In the genomic region with DNA sequence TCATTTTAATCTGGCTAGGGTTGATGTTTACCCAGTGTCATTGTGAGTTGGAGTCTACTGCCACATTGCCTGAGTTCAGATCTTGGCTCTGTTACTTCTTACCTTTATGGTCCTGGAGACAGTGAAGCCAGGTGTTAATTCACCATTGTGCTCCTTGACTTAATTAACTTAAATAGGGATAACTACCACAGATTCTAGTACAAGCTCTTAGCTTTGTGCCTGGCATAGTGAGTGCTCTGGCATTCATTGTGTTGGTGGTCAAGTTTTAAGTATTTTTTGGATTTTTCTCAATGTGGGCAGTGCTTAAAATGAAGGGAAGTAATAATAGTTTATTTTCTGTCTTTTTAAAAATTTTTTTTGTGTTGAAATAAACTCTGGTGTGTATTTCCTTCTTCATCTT, we compare ENCODE assay signal across 10 cellular contexts. TPM values are rescaled to one million over a fixed set of nuclear protein-coding genes. Genes with fewer than 3 reads are reported as not detected.
DNase-seq lines count a peak whose midpoint lies in the region; ATAC-seq, FAIRE-seq and TF ChIP-seq lines count a peak whose summit lies in the region.
"Had no signal": no experiment of that assay in that cellular context is flagged by ENCODE, and none has a peak within 500 bp of the region (broad histone marks: within the 10 kb centered on the region; RNA-seq: fewer than 3 reads in every experiment).

No MANE protein-coding gene starts in this region.

- dilution Hi-C loops in IMR-90 (cut with HindIII; ENCODE audit: low sequenced_read_pairs, unreplicated experiment) = no loop called here

- DNase-seq in CD14-positive monocyte (ENCODE audit: low spot score) = no peak
- no peak for DNase-seq in IMR-90
- DNase-seq in K562 (ENCODE audit: extremely low read depth in 1 of 4, low spot score in 3 of 4) = no peak
- no peak for DNase-seq in naive thymus-derived CD8-positive, alpha-beta T cell
- no peak for DNase-seq in kidney glomerular epithelial cell (lab: John Stamatoyannopoulos, UW)
- no peak for DNase-seq in NCI-H187 treated with DMSO at 0.1 percent for 48 hours (lab: John Stamatoyannopoulos, UW)
- DNase-seq: central memory CD4-positive, alpha-beta T cell; DMS153 had no signal

- no peak overlapping the region for H2BK120ac ChIP-seq in IMR-90 (ENCODE audit: low read depth, low read length)

- peak overlapping the region; percentile 57; the same call in 1 of the 2 replicates for H3K4me2 ChIP-seq in IMR-90 (ENCODE audit: low read depth, low read length)
- H3K4me2 ChIP-seq in K562 (ENCODE audit: insufficient read depth, low read length) = peak overlapping the region; percentile 28

- H4K5ac ChIP-seq in IMR-90 (ENCODE audit: low read depth, low read length) = no peak overlapping the region

- no peak overlapping the region for H4K8ac ChIP-seq in IMR-90 (ENCODE audit: low read depth in 2 of 2, low read length in 2 of 2)

- H3K4me3 Mint-ChIP-seq in CD14-positive monocyte = peak overlapping the region; percentile 88 to 99
- peak overlapping the region; percentile 49 to 97 (median 72) for H3K4me3 Mint-ChIP-seq in naive thymus-derived CD8-positive, alpha-beta T cell

- H3K27me3 ChIP-seq in IMR-90 (ENCODE audit: control insufficient read depth, insufficient read depth, low read length) (no peaks in the 10 kb centered on the region), K562 (ENCODE audit: control insufficient read depth in 2 of 2, insufficient read depth in 2 of 2, low read length in 2 of 2) (no peaks in the 10 kb centered on the region)

- TF ChIP-seq RAD21 in IMR-90 (IDR thresholded peaks at IDR 0.05; ENCODE audit: low read length) = no peak
- TF ChIP-seq RAD21 in K562 (CRISPR knock-in tag; conservative IDR thresholded peaks at IDR 0.05 in 1 of 2, IDR thresholded peaks at IDR 0.05 in 1 of 2) = no peak

- H3K4me1 ChIP-seq in IMR-90 (ENCODE audit: control insufficient read depth, insufficient read depth, low read length) (peaks cover 16% of the 10 kb centered on the region), K562 (replicated peaks in 1 of 2; ENCODE audit: control insufficient read depth in 2 of 2, insufficient read depth in 2 of 2, low read length in 2 of 2) (peaks cover 17 to 35% of the 10 kb centered on the region in 2 experiments)

- H2BK20ac ChIP-seq in IMR-90 (ENCODE audit: low read depth, low read length) = no peak overlapping the region

- H4K91ac ChIP-seq in IMR-90 (ENCODE audit: insufficient read depth, low read depth, low read length) = no peak overlapping the region

- H2AFZ ChIP-seq in IMR-90 (replicated peaks; ENCODE audit: low read length, poor library complexity) (no peak overlapping the region), K562 (ENCODE audit: low read depth, low read length) (no peak overlapping the region)

- no peak overlapping the region for H3K27ac ChIP-seq in IMR-90 (ENCODE audit: insufficient read depth, low read length)
- H3K27ac ChIP-seq in K562 (ENCODE audit: extremely low read depth, low read depth, low read length) = no peak overlapping the region

- no peak overlapping the region for H3K4ac ChIP-seq in IMR-90 (ENCODE audit: low read depth, low read length)

- H3K27me3 Mint-ChIP-seq in CD14-positive monocyte (ENCODE audit: low read depth in 3 of 3) = peaks cover 0 to 2% (median 0%) of the 10 kb centered on the region in 3 donors
- H3K27me3 Mint-ChIP-seq in naive thymus-derived CD8-positive, alpha-beta T cell = peaks cover 0 to 3% (median 0%) of the 10 kb centered on the region in 5 donors

- peak overlapping the region; percentile 45 to 88 (median 81) for H3K27ac Mint-ChIP-seq in CD14-positive monocyte
- peak overlapping the region in 7 of 10 donors; percentile 28 to 94 (median 67) for H3K27ac Mint-ChIP-seq in naive thymus-derived CD8-positive, alpha-beta T cell

- in situ Hi-C loops in IMR-90 (cut with MboI; ENCODE audit: low sequenced_read_pairs) (loop anchor here (10.0 kb wide), 1 partner anchor 131 kb away; a partner anchor contains a TSS), K562 (cut with MboI) (no loop called here)

- no peak overlapping the region for H3K18ac ChIP-seq in IMR-90 (ENCODE audit: low read depth, low read length)

- H2BK15ac ChIP-seq in IMR-90 (ENCODE audit: low read depth, low read length) = no peak overlapping the region

- TF ChIP-seq EP300 in K562 (IDR thresholded peaks at IDR 0.05; ENCODE audit: low read length) = no peak

- H3K23ac ChIP-seq in IMR-90 (ENCODE audit: low read depth, low read length) = 0 out of 2 replicates have a peak overlapping the region, but pooled peaks have one; percentile 28

- peaks cover 0 to 3% (median 0%) of the 10 kb centered on the region in 7 donors for H3K9me3 Mint-ChIP-seq in CD14-positive monocyte
- peaks cover 0 to 3% (median 0%) of the 10 kb centered on the region in 9 donors for H3K9me3 Mint-ChIP-seq in naive thymus-derived CD8-positive, alpha-beta T cell

- H3K79me2 ChIP-seq in K562 (ENCODE audit: control insufficient read depth, insufficient read depth, low read length) = peaks cover 96% of the 10 kb centered on the region

- H2AK5ac ChIP-seq in IMR-90 (ENCODE audit: low read depth, low read length) = no peak overlapping the region

- H3K56ac ChIP-seq in IMR-90 (ENCODE audit: extremely low read depth, insufficient read depth, low read length) = no peak overlapping the region

- peak; percentile 37 for FAIRE-seq in K562 (lab: Jason Lieb, UNC)

- intact Hi-C loops in CD14-positive monocyte (cut with micrococcal nuclease) = loop anchor here in 1 of 2 donors (10.0 kb wide), 1 partner anchor 131 kb away; a partner anchor contains a TSS
- intact Hi-C loops in IMR-90 (cut with micrococcal nuclease) = loop anchor here (10.0 kb wide), 1 partner anchor 191 kb away; no protein-coding TSS in a partner anchor
- intact Hi-C loops in K562 (cut with micrococcal nuclease) = no loop called here

- H3K79me1 ChIP-seq in IMR-90 (ENCODE audit: low read depth in 1 of 2, low read length in 2 of 2) = peaks cover 0 to 32% of the 10 kb centered on the region in 2 experiments; a peak in 2 of 4 replicates

- TF ChIP-seq POLR2A in IMR-90 (IDR thresholded peaks at IDR 0.05; ENCODE audit: low read depth, low read length) (no peak), K562 (conservative IDR thresholded peaks at IDR 0.05) (no peak)

- H2BK5ac ChIP-seq in IMR-90 (ENCODE audit: low read depth, low read length, poor library complexity, severe bottlenecking) = no peak overlapping the region

- ATAC-seq in IMR-90 (ENCODE audit: low read depth) (no peak), K562 (no peak), HG02588 (IDR thresholded peaks at IDR 0.05; ENCODE audit: unreplicated experiment) (no peak), HG02678 (IDR thresholded peaks at IDR 0.05; ENCODE audit: unreplicated experiment) (no peak)
- no peak for ATAC-seq in naive thymus-derived CD8-positive, alpha-beta T cell

- H3K4me3 ChIP-seq in IMR-90 (ENCODE audit: insufficient read depth, low read depth, low read length) (no peak overlapping the region), K562 (peak overlapping the region; percentile 95; the same call in 1 of the 2 replicates)

- H3K4me1 Mint-ChIP-seq in CD14-positive monocyte = peaks cover 61% of the 10 kb centered on the region
- peaks cover 47 to 78% (median 73%) of the 10 kb centered on the region in 4 donors for H3K4me1 Mint-ChIP-seq in naive thymus-derived CD8-positive, alpha-beta T cell

- BruUV-seq in IMR-90 (replicated peaks; lab: Mats Ljungman, UMichigan) = no TSS peak
- BruUV-seq in K562 (replicated peaks; lab: Mats Ljungman, UMichigan) = no TSS peak

- peaks cover 86% of the 10 kb centered on the region for H4K20me1 ChIP-seq in IMR-90 (ENCODE audit: insufficient read depth, low read length)
- peaks cover 65% of the 10 kb centered on the region for H4K20me1 ChIP-seq in K562 (replicated peaks; ENCODE audit: control insufficient read depth, insufficient read depth, low read length)

- POLR2A ChIA-PET in IMR-90 (lab: Charles Lee; ENCODE audit: unreplicated experiment) (no interaction called here), K562 (lab: Yijun Ruan, JAX) (interaction anchor here (1.2 to 4.0 kb wide), 5 partner anchors 10 to 22 kb away, joined by 3 to 26 read pairs (median 10); no protein-coding TSS in a partner anchor)
- POLR2A ChIA-PET in naive thymus-derived CD8-positive, alpha-beta T cell (lab: Charles Lee) = no interaction called here

- peak overlapping the region; percentile 15; the same call in 1 of the 2 replicates for H3K9ac ChIP-seq in IMR-90 (ENCODE audit: low read depth, low read length)
- peak overlapping the region in 1 of 2 experiments; percentile 41; a peak in 1 of 4 replicates for H3K9ac ChIP-seq in K562 (ENCODE audit: insufficient read depth in 1 of 2, low read depth in 2 of 2, low read length in 2 of 2)

- peaks cover 64 to 75% of the 10 kb centered on the region in 2 donors for H3K36me3 Mint-ChIP-seq in CD14-positive monocyte
- peaks cover 0 to 78% (median 28%) of the 10 kb centered on the region in 3 donors for H3K36me3 Mint-ChIP-seq in naive thymus-derived CD8-positive, alpha-beta T cell

- CTCF ChIA-PET in IMR-90 (lab: Yijun Ruan, JAX) = no interaction called here
- CTCF ChIA-PET in K562 (lab: Yijun Ruan, JAX; ENCODE audit: low intra/inter-chr PET ratio) = no interaction called here

- H3K9me1 ChIP-seq in IMR-90 (ENCODE audit: insufficient read depth, low read length) = peaks cover 26% of the 10 kb centered on the region
- H3K9me1 ChIP-seq in K562 (ENCODE audit: control insufficient read depth, insufficient read depth, low read length) = peaks cover 8% of the 10 kb centered on the region

- no peak overlapping the region for H2AK9ac ChIP-seq in IMR-90 (replicated peaks; ENCODE audit: low read depth, low read length, poor library complexity)

- H3K36me3 ChIP-seq in IMR-90 (ENCODE audit: control insufficient read depth, insufficient read depth, low read length) (peaks cover 34% of the 10 kb centered on the region), K562 (ENCODE audit: control insufficient read depth, insufficient read depth, low read length) (peaks cover 82% of the 10 kb centered on the region)

- TF ChIP-seq CTCF in CD14-positive monocyte (IDR thresholded peaks at IDR 0.05) (no peak), IMR-90 (conservative IDR thresholded peaks at IDR 0.05; ENCODE audit: low read depth, low read length) (no peak), K562 (IDR thresholded peaks at IDR 0.05 in 2 of 3, conservative IDR thresholded peaks at IDR 0.05 in 1 of 3; ENCODE audit: insufficient read depth in 2 of 3, low read depth in 1 of 3, low read length in 3 of 3) (no peak)

- H3K14ac ChIP-seq in IMR-90 (replicated peaks; ENCODE audit: low read depth, low read length) = 0 out of 2 replicates have a peak overlapping the region, but pooled peaks have one; percentile 49

- no peaks in the 10 kb centered on the region for H3K9me3 ChIP-seq in IMR-90 (ENCODE audit: control insufficient read depth, insufficient read depth, low read length)
- no peaks in the 10 kb centered on the region for H3K9me3 ChIP-seq in K562 (replicated peaks; ENCODE audit: control insufficient read depth, insufficient read depth, low read depth, low read length)

RNA-seq across cellular contexts. Expression of a gene that starts 4.6 kb away (rescaled TPM):
- polyA plus RNA-seq in CD14-positive monocyte (10 to 100 TPM in 1 of 2 donors, 1 to 10 TPM in 1; 7.2 to 11.1 TPM), IMR-90 (2012; rRNA removed) (18.4 and 22.2 TPM in 2 replicates), K562 (2011; rRNA removed) (28.2 and 36.5 TPM in 2 replicates), K562 (2014; fragmentation: Illumina TruSeq; extraction: Trizol) (27.7 and 30.7 TPM in 2 replicates), K562 (2014; fragmentation: Nextera tagmentation; extraction: Ambion mirVana) (10 to 100 TPM; 10.8 to 17.4 TPM), K562 (2014; rRNA removed) (25.3 and 30.4 TPM in 2 replicates)
- total RNA-seq in IMR-90 (2012; rRNA removed) (56.5 and 81.9 TPM in 2 replicates), K562 (2014; rRNA removed) (40.9 and 43.4 TPM in 2 replicates), K562 (2014; rRNA removed; fragmentation: Illumina TruSeq; extraction: Trizol) (56.1 and 69.9 TPM in 2 replicates), K562 (2015; rRNA removed; fragmentation: Illumina TruSeq; extraction: Trizol) (38.3 and 40.2 TPM in 2 replicates), K562 (2021) (53.8 and 67.9 TPM in 2 replicates)
- polyA plus RNA-seq in IMR-90 (2012; cell fraction: cytosol; rRNA removed) = 5.9 and 7.3 TPM in 2 replicates
- polyA plus RNA-seq in IMR-90 (2012; cell fraction: nucleus; rRNA removed; ENCODE audit: low replicate concordance) = 5.7 and 23.8 TPM in 2 replicates
- 41.9 and 121 TPM in 2 replicates for total RNA-seq in K562 (2011; cell fraction: chromatin; rRNA removed; ENCODE audit: low replicate concordance)
- 24.8 and 28.7 TPM in 2 replicates for total RNA-seq in K562 (2011; cell fraction: nucleolus; rRNA removed)
- total RNA-seq in K562 (2011; cell fraction: nucleoplasm; rRNA removed) = 80.9 and 151 TPM in 2 replicates
- 9.7 and 16.7 TPM in 2 replicates for polyA plus RNA-seq in K562 (2011; cell fraction: cytosol; rRNA removed)
- 23.1 and 24.2 TPM in 2 replicates for polyA plus RNA-seq in K562 (2011; cell fraction: nucleus; rRNA removed)
- polyA plus RNA-seq in K562 (2012) = 17.2 and 18.7 TPM in 2 replicates
- polyA minus RNA-seq in K562 (2011; rRNA and poly(A)+ RNA removed) = 73.0 and 82.3 TPM in 2 replicates
- polyA minus RNA-seq in K562 (2011; cell fraction: cytosol; rRNA and poly(A)+ RNA removed) = 24.2 and 35.8 TPM in 2 replicates
- polyA minus RNA-seq in K562 (2011; cell fraction: nucleus; rRNA and poly(A)+ RNA removed) = 17.8 and 27.5 TPM in 2 replicates
- 100 to 1,000 TPM in 1 of 2 experiments, 10 to 100 TPM in 1; 94.1 to 102 TPM for total RNA-seq in naive thymus-derived CD8-positive, alpha-beta T cell
- 10 to 100 TPM in 2 of 3 donors, 1 to 10 TPM in 1; 9.9 to 16.5 (median 10.6) TPM for polyA plus RNA-seq in naive thymus-derived CD8-positive, alpha-beta T cell
